8 cellular contexts compared by ENCODE assay signal in the genomic region with DNA sequence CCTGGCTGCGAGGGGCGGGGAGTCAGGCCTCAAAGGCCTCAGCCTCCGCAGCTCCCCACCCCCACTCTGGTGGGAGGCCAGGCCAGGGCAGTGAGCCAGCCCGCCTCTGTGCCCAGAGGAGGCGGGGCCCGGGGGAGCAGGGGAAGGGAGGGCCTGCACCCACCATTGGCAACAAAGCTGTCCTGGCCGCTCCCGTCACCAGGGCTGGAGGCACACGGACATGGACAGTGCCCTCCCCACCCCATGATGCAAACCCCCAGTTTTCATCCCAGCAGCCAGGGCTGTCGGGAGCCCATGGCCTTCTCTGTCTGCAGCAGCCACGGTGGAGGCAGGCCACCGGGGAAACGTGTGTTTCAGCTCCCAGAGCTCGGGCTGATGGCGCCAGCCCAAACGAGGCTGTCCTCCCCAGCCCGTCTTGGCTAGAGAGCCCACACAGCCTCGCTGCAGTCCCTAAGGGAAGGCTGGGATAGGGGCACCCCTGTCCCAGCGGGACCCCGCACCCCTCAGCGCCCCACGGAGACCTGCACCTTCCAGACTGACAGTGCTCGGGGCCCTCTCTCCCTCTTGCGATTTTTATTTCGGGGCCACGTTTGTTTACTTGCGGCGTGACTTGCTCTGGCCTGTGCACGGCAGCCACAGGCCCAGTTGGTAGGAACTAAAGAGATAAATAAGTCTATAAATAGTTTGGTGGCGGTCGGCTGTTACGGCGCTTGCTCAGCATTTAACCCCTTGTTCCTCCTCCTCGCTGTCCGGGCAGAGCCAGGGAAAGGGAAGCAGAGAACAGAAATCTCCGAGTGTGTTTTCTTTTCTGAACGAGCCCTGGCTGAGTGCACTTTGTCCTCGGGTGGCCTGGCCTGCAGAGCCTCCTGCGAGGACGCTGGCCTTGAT.
A peak's percentile ranks its signal among the peaks of the same experiment; 100 is the strongest.
DNase-seq lines count a peak whose midpoint lies in the region; ATAC-seq and TF ChIP-seq lines count a peak whose summit lies in the region.

No MANE protein-coding gene starts in this region.

- H3K36me3 ChIP-seq in duodenal mucosa (ENCODE audit: control insufficient read depth in 1 of 2, insufficient read depth in 2 of 2, low read length in 2 of 2), result no peaks in the 10 kb centered on the region
- no peaks in the 10 kb centered on the region for H3K36me3 ChIP-seq in mucosa of rectum (ENCODE audit: control insufficient read depth in 2 of 2, insufficient read depth in 2 of 2, low read length in 2 of 2)
- no peaks in the 10 kb centered on the region for H3K36me3 ChIP-seq in vagina

- H3K4me1 ChIP-seq in duodenal mucosa (ENCODE audit: control insufficient read depth in 1 of 2, insufficient read depth in 2 of 2, low read length in 2 of 2) (peaks cover 52 to 57% of the 10 kb centered on the region in 2 donors), mucosa of rectum (ENCODE audit: control insufficient read depth in 2 of 2, insufficient read depth in 2 of 2, low read length in 2 of 2) (peaks cover 17 to 18% of the 10 kb centered on the region in 2 donors), vagina (peaks cover 46% of the 10 kb centered on the region)

- no peak for ATAC-seq in HG03342 (IDR thresholded peaks at IDR 0.05; ENCODE audit: unreplicated experiment)
- ATAC-seq in HG03442 (IDR thresholded peaks at IDR 0.05; ENCODE audit: unreplicated experiment), result no peak

- TF ChIP-seq POLR2A in vagina (IDR thresholded peaks at IDR 0.05), result no peak

- H3K27me3 ChIP-seq in duodenal mucosa (ENCODE audit: control insufficient read depth in 1 of 2, insufficient read depth in 2 of 2, low read length in 2 of 2), result no peaks in the 10 kb centered on the region
- no peaks in the 10 kb centered on the region for H3K27me3 ChIP-seq in mucosa of rectum (ENCODE audit: control insufficient read depth in 2 of 2, insufficient read depth in 2 of 2, low read length in 2 of 2)
- H3K27me3 ChIP-seq in vagina, result no peaks in the 10 kb centered on the region

- POLR2A ChIA-PET in GM10248 (lab: Yijun Ruan, JAX), result no interaction called here

- CTCF ChIA-PET in GM10248 (lab: Yijun Ruan, JAX), result no interaction called here

- H3K27ac ChIP-seq in duodenal mucosa (ENCODE audit: low read depth, low read length) (peak overlapping the region; percentile 70), mucosa of rectum (ENCODE audit: low read depth in 2 of 2, low read length in 2 of 2) (peak overlapping the region; percentile 69 to 75), vagina (peak overlapping the region; percentile 76)

- no peaks in the 10 kb centered on the region for H3K9me3 ChIP-seq in duodenal mucosa (ENCODE audit: control insufficient read depth in 1 of 2, low read length in 2 of 2)
- H3K9me3 ChIP-seq in mucosa of rectum (ENCODE audit: control insufficient read depth in 2 of 2, low read length in 2 of 2), result no peaks in the 10 kb centered on the region
- no peaks in the 10 kb centered on the region for H3K9me3 ChIP-seq in vagina

- DNase-seq in NCI-H1417 (lab: John Stamatoyannopoulos, UW) (peak in 2 of 3 experiments; percentile 2 to 11), NCI-H1417 treated with DMSO at 0.1 percent for 48 hours (lab: John Stamatoyannopoulos, UW) (no peak), vagina (ENCODE audit: extremely low spot score in 2 of 2) (no peak), GM10248 (ENCODE audit: extremely low spot score) (no peak)

- TF ChIP-seq CTCF in vagina (IDR thresholded peaks at IDR 0.05) (no peak), GM10248 (IDR thresholded peaks at IDR 0.05; ENCODE audit: control extremely low read depth, extremely low read depth, low read depth, missing control alignments) (no peak)

- H3K4me3 ChIP-seq in duodenal mucosa (ENCODE audit: low read depth in 1 of 2, low read length in 2 of 2), result peak overlapping the region; percentile 49 to 60
- H3K4me3 ChIP-seq in mucosa of rectum (ENCODE audit: low read length in 2 of 2), result peak overlapping the region; percentile 34 to 59
- H3K4me3 ChIP-seq in vagina, result peak overlapping the region; percentile 33 to 41

- intact Hi-C loops in vagina (cut with DNase I), result no loop called here

- H3K9ac ChIP-seq in duodenal mucosa (ENCODE audit: low read depth in 1 of 2, low read length in 2 of 2) (peak overlapping the region; percentile 37 to 54), mucosa of rectum (ENCODE audit: low read depth in 1 of 2, low read length in 2 of 2) (peak overlapping the region in 1 of 2 donors; percentile 52)

Comparison
In these comparisons a context has a peak if more than half of its experiments do, and no peak if none do; other contexts are left out.
1. DNase-seq: peak in NCI-H1417 (2 of 3); none in NCI-H1417 treated with DMSO at 0.1 percent for 48 hours (single experiment), vagina (0 of 2) and GM10248 (single experiment).
2. Peak in every context shown above with its lines, with median percentiles within 50 percentile points of each other: H3K27ac ChIP-seq and H3K4me3 ChIP-seq.